In the genomic region with DNA sequence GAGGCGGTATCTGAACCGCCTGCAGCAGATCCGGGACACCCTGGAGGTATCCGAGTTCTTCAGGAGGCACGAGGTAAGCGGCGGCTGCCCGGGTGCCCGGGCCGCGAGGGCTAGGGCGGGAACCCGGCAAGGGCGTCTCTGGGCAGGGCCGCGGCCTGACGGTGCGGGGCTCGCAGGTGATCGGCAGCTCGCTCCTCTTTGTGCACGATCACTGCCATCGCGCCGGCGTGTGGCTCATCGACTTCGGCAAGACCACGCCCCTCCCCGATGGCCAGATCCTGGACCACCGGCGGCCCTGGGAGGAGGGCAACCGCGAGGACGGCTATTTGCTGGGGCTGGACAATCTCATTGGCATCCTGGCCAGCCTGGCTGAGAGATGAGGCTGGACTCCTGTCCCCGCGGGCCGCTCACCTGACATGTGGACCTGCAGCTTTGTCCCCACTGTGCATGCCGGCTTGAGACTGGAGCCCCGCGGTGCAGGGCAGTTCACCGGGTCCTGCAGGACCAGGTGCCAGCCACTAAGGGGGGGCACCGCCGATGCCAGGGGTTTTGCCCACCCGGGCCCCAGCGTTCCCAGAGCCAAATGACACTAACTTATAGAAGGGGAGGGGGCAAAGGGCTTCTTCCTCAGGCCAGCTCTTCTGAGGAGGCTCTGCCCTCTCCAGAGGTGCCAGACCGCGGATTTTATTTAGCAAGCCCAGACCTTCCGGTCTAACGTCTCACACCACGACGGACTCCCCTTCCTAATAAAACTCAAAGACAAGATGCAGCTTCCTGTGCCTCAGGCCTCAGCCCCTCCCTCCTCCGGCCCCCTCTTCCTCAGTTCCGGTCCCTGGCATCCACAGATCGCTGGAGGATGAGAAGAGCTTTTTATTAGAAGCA, we compare ENCODE assay signal across 9 cellular contexts. TPM values are rescaled to one million over a fixed set of nuclear protein-coding genes. Genes with fewer than 3 reads are reported as not detected.
DNase-seq lines count a peak whose midpoint lies in the region; TF ChIP-seq lines count a peak whose summit lies in the region.
"Had no signal": no experiment of that assay in that cellular context is flagged by ENCODE, and none has a peak within 500 bp of the region (broad histone marks: within the 10 kb centered on the region; RNA-seq: fewer than 3 reads in every experiment).

No MANE protein-coding gene starts in this region.

- peaks cover 29 to 36% of the 10 kb centered on the region in 2 donors for H3K27me3 Mint-ChIP-seq in CD8-positive, alpha-beta memory T cell
- H3K27me3 Mint-ChIP-seq in IgD-negative memory B cell (peaks cover 30% of the 10 kb centered on the region), nephron progenitor cell (ENCODE audit: low read depth, poor library complexity) (peaks cover 100% of the 10 kb centered on the region)

- H3K27me3 ChIP-seq in CD8-positive, alpha-beta memory T cell (ENCODE audit: insufficient read depth, low read length, poor library complexity, severe bottlenecking) = peaks cover 25% of the 10 kb centered on the region
- H3K27me3 ChIP-seq in colonic mucosa = peaks cover 11% of the 10 kb centered on the region

- TF ChIP-seq CTCF in colonic mucosa (IDR thresholded peaks at IDR 0.05) (no peak), nephron progenitor cell (IDR thresholded peaks at IDR 0.05) (no peak)

- no peaks in the 10 kb centered on the region for H3K9me3 Mint-ChIP-seq in CD8-positive, alpha-beta memory T cell
- peaks cover 0 to 2% (median 0%) of the 10 kb centered on the region in 3 donors for H3K9me3 Mint-ChIP-seq in IgD-negative memory B cell
- H3K9me3 Mint-ChIP-seq in nephron progenitor cell = no peaks in the 10 kb centered on the region

- H3K4me3 Mint-ChIP-seq in CD8-positive, alpha-beta memory T cell = peak overlapping the region; percentile 73 to 91 (median 79)
- peak overlapping the region; percentile 73 to 92 (median 88) for H3K4me3 Mint-ChIP-seq in IgD-negative memory B cell
- H3K4me3 Mint-ChIP-seq in nephron progenitor cell = peak overlapping the region; percentile 54

- H3K9ac ChIP-seq in colonic mucosa (ENCODE audit: low read depth in 2 of 2, low read length in 2 of 2) = no peak overlapping the region

- H3K4me1 ChIP-seq in CD8-positive, alpha-beta memory T cell (ENCODE audit: insufficient read depth, low read length) = peaks cover 17% of the 10 kb centered on the region
- no peaks in the 10 kb centered on the region for H3K4me1 ChIP-seq in colonic mucosa

- DNase-seq in CD8-positive, alpha-beta memory T cell = no peak
- DNase-seq in colonic mucosa (no peak), nephron progenitor cell (peak; percentile 53), hypothalamus (lab: John Stamatoyannopoulos, UW) (no peak), NCI-H748 treated with DMSO at 0.1 percent for 48 hours (lab: John Stamatoyannopoulos, UW) (no peak), ureter (ENCODE audit: low spot score) (no peak)
- no peak for DNase-seq in activated CD8-positive, alpha-beta memory T cell treated with anti-CD3 and anti-CD28 coated beads for 24 hours
- DNase-seq: T1000 had no signal

- no peaks in the 10 kb centered on the region for H3K36me3 ChIP-seq in CD8-positive, alpha-beta memory T cell (ENCODE audit: insufficient read depth, low read length)
- no peaks in the 10 kb centered on the region for H3K36me3 ChIP-seq in colonic mucosa

- H3K4me1 Mint-ChIP-seq in CD8-positive, alpha-beta memory T cell = peaks cover 5 to 29% (median 15%) of the 10 kb centered on the region in 3 donors
- H3K4me1 Mint-ChIP-seq in IgD-negative memory B cell (peaks cover 8 to 12% (median 9%) of the 10 kb centered on the region in 3 donors), nephron progenitor cell (peaks cover 12% of the 10 kb centered on the region)

- no peaks in the 10 kb centered on the region for H3K36me3 Mint-ChIP-seq in CD8-positive, alpha-beta memory T cell
- H3K36me3 Mint-ChIP-seq in IgD-negative memory B cell = no peaks in the 10 kb centered on the region
- no peaks in the 10 kb centered on the region for H3K36me3 Mint-ChIP-seq in nephron progenitor cell (ENCODE audit: low read depth)

- POLR2A ChIA-PET in CD8-positive, alpha-beta memory T cell (lab: Charles Lee) = no interaction called here

- H3K4me3 ChIP-seq in CD8-positive, alpha-beta memory T cell (ENCODE audit: low read length) = peak overlapping the region; percentile 45
- H3K4me3 ChIP-seq in colonic mucosa = peak overlapping the region; percentile 4

- H3K9me3 ChIP-seq in CD8-positive, alpha-beta memory T cell (ENCODE audit: low read length) = no peaks in the 10 kb centered on the region
- H3K9me3 ChIP-seq in colonic mucosa = no peaks in the 10 kb centered on the region

- no peak overlapping the region for H3K27ac ChIP-seq in CD8-positive, alpha-beta memory T cell (ENCODE audit: low read depth, low read length)
- no peak overlapping the region for H3K27ac ChIP-seq in colonic mucosa

- peak overlapping the region in 2 of 8 donors; percentile 32 to 38 for H3K27ac Mint-ChIP-seq in CD8-positive, alpha-beta memory T cell
- H3K27ac Mint-ChIP-seq in IgD-negative memory B cell (peak overlapping the region in 1 of 3 donors; percentile 55), nephron progenitor cell (no peak overlapping the region)

- intact Hi-C loops in colonic mucosa (cut with DNase I) = no loop called here

- CTCF ChIA-PET in CD8-positive, alpha-beta memory T cell (lab: Charles Lee) = no interaction called here

RNA-seq across cellular contexts. Expression of gene ITPKA, which starts 9.4 kb away (rescaled TPM):
- total RNA-seq in CD8-positive, alpha-beta memory T cell = under 1 TPM; 0.44 to 0.53 TPM
- not detected for polyA plus RNA-seq in CD8-positive, alpha-beta memory T cell
- not detected for polyA plus RNA-seq in IgD-negative memory B cell
- 10 to 100 TPM; 36.1 to 43.5 TPM for total RNA-seq in colonic mucosa
- 0.29 TPM for total RNA-seq in ureter

RNA-seq across cellular contexts. Expression of gene LTK, which starts 10.6 kb away (rescaled TPM):
- total RNA-seq in CD8-positive, alpha-beta memory T cell = under 1 TPM; 0.27 to 0.31 TPM
- 7.3 TPM for polyA plus RNA-seq in CD8-positive, alpha-beta memory T cell
- polyA plus RNA-seq in IgD-negative memory B cell = 2.0 TPM
- total RNA-seq in colonic mucosa (1 to 10 TPM; 6.9 to 8.2 TPM), ureter (0.73 TPM)

RNA-seq across cellular contexts. Expression of gene RPAP1, which starts 41.0 kb away (rescaled TPM):
- 10 to 100 TPM; 64.6 to 69.3 TPM for total RNA-seq in CD8-positive, alpha-beta memory T cell
- polyA plus RNA-seq in CD8-positive, alpha-beta memory T cell = 20.7 TPM
- polyA plus RNA-seq in IgD-negative memory B cell = 15.3 TPM
- total RNA-seq in colonic mucosa (10 to 100 TPM; 21.7 to 53.8 TPM), ureter (34.5 TPM)

RNA-seq across cellular contexts. Expression of gene TYRO3, which starts 56.0 kb away (rescaled TPM):
- 1 to 10 TPM; 2.0 to 2.6 TPM for total RNA-seq in CD8-positive, alpha-beta memory T cell
- 0.46 TPM for polyA plus RNA-seq in CD8-positive, alpha-beta memory T cell
- polyA plus RNA-seq in IgD-negative memory B cell = not detected
- total RNA-seq in colonic mucosa (1 to 10 TPM; 3.2 to 6.0 TPM), ureter (9.6 TPM)

Comparison
In these comparisons a context has a peak if more than half of its experiments do, and no peak if none do; other contexts are left out.
1. RNA of gene ITPKA, which starts 9.4 kb away (total RNA-seq): 36.1 to 43.5 TPM in colonic mucosa; 0.44 to 0.53 TPM in CD8-positive, alpha-beta memory T cell and 0.29 TPM in ureter (single experiment); every median in the first group is over 10 times any median in the second.
2. Peak in every context shown above with its lines, with median percentiles within 50 percentile points of each other: H3K4me3 Mint-ChIP-seq.